ENCODE assay signal across 8 cellular contexts in genomic region chr1:153977250-153978240, GRCh38. TPM values are rescaled to one million over a fixed set of nuclear protein-coding genes. Genes with fewer than 3 reads are reported as not detected.
A peak's percentile ranks its signal among the peaks of the same experiment; 100 is the strongest.
DNase-seq lines count a peak whose midpoint lies in the region; ATAC-seq, FAIRE-seq and TF ChIP-seq lines count a peak whose summit lies in the region.

TSS of gene JTB (minus strand) at chr1:153977674. CDS start at chr1:153977252, 422 bp downstream.

- no peaks in the 10 kb centered on the region for H3K27me3 ChIP-seq in breast epithelium

- intact Hi-C loops in breast epithelium (cut with DNase I; ENCODE audit: low total_unique reads): loop anchor here (10.0 kb wide), 1 partner anchor 183 kb away; no protein-coding TSS in a partner anchor

- no peaks in the 10 kb centered on the region for H3K9me3 ChIP-seq in breast epithelium

- H3K4me3 ChIP-seq in WI38 (ENCODE audit: low read depth, low read length): peak within 1 kb of the TSS; percentile 97
- H3K4me3 ChIP-seq in breast epithelium: peak within 1 kb of the TSS; percentile 73 to 83 (median 81)
- H3K4me3 ChIP-seq in skin epidermis: peak within 1 kb of the TSS; percentile 63 to 99 (median 91)

- no peaks in the 10 kb centered on the region for H3K36me3 ChIP-seq in breast epithelium

- FAIRE-seq in GM18507 (lab: Jason Lieb, UNC): peak; percentile 74

- DNase-seq in GM18507 (ENCODE audit: extremely low spot score, insufficient read length, low read depth) (peak; percentile 72), NCI-H2196 treated with DMSO at 0.1 percent for 48 hours (lab: John Stamatoyannopoulos, UW; ENCODE audit: unreplicated experiment) (peak; percentile 79), breast epithelium (ENCODE audit: low spot score in 2 of 2) (peak; percentile 83 to 85), iPS-NIHi11 (ENCODE audit: low spot score) (peak; percentile 90)

- TF ChIP-seq CTCF in WI38 (IDR thresholded peaks at IDR 0.05; ENCODE audit: low read depth, low read length) (no peak), breast epithelium (IDR thresholded peaks at IDR 0.05) (no peak)

- H3K4me1 ChIP-seq in breast epithelium: peaks cover 0 to 5% of the 10 kb centered on the region in 2 donors

- ATAC-seq in HG03095 (IDR thresholded peaks at IDR 0.05; ENCODE audit: unreplicated experiment) (peak; percentile 70), GM18858 (IDR thresholded peaks at IDR 0.05; ENCODE audit: unreplicated experiment) (no peak)

- H3K27ac ChIP-seq in breast epithelium (peak within 1 kb of the TSS; percentile 91 to 92), skin epidermis (peak within 1 kb of the TSS; percentile 86 to 99 (median 95))

- TF ChIP-seq POLR2A in breast epithelium (IDR thresholded peaks at IDR 0.05): peak; percentile 89

RNA-seq across cellular contexts. Expression of gene JTB, which starts in this region (rescaled TPM):
- 100 to 1,000 TPM; 237 to 315 (median 268) TPM for total RNA-seq in breast epithelium
